14 cellular contexts compared by ENCODE assay signal in genomic region chr2:80525152-80525551, GRCh38.
DNase-seq lines count a peak whose midpoint lies in the region; ATAC-seq, FAIRE-seq and TF ChIP-seq lines count a peak whose summit lies in the region.
"Had no signal": no experiment of that assay in that cellular context is flagged by ENCODE, and none has a peak within 500 bp of the region (broad histone marks: within the 10 kb centered on the region; RNA-seq: fewer than 3 reads in every experiment).

No MANE protein-coding gene starts in this region.

- no peaks in the 10 kb centered on the region for H3K9me3 ChIP-seq in kidney (ENCODE audit: control insufficient read depth in 1 of 2, low read length in 2 of 2)
- H3K9me3 ChIP-seq: A549, heart left ventricle had no signal

- H3K4me3 ChIP-seq in GM12865 (ENCODE audit: low read depth, low read length) (no peak overlapping the region), mesendoderm (ENCODE audit: low read length) (no peak overlapping the region), kidney (ENCODE audit: low read length in 2 of 2) (no peak overlapping the region)
- H3K4me3 ChIP-seq: A549, heart left ventricle, SK-N-MC had no signal

- H2BK15ac ChIP-seq in mesendoderm (replicated peaks; ENCODE audit: low read depth) = no peak overlapping the region

- no peak for FAIRE-seq in kidney (lab: Jason Lieb, UNC)
- FAIRE-seq: A549 had no signal

- H3K79me2 ChIP-seq in mesendoderm (ENCODE audit: control insufficient read depth, insufficient read depth, low read length) = no peaks in the 10 kb centered on the region

- no peak overlapping the region for H2BK5ac ChIP-seq in mesendoderm (ENCODE audit: low read length)

- no peak for TF ChIP-seq CTCF in GM12865 (IDR thresholded peaks at IDR 0.05; ENCODE audit: insufficient read depth, low read depth, low read length, missing control alignments)
- TF ChIP-seq CTCF in kidney (IDR thresholded peaks at IDR 0.05; ENCODE audit: borderline replicate concordance, extremely low read depth, insufficient read depth) = no peak

- no peak overlapping the region for H2AK5ac ChIP-seq in mesendoderm (ENCODE audit: low read length)

- intact Hi-C loops in kidney (cut with DNase I) = no loop called here

- DNase-seq in GM12865 (ENCODE audit: low read depth) (peak; percentile 87), mesendoderm (no peak), kidney (no peak), T-helper 2 cell (no peak), HEK293T (ENCODE audit: extremely low spot score) (no peak)
- DNase-seq: activated gamma-delta T cell, heart left ventricle, kidney glomerular epithelial cell had no signal

- WGBS in mesendoderm (ENCODE audit: extremely low coverage, insufficient coverage, low lambda C conversion rate) = no CpG with 5 or more reads among the region's 2 CpGs

- H3K18ac ChIP-seq in mesendoderm (ENCODE audit: low read length) = no peak overlapping the region

- H4K8ac ChIP-seq in mesendoderm (ENCODE audit: low read depth, low read length) = no peak overlapping the region

- CTCF ChIA-PET in HEK293T (lab: Yijun Ruan, JAX) = no interaction called here

- H3K56ac ChIP-seq in mesendoderm (ENCODE audit: low read length) = no peak overlapping the region

- H3K4me1 ChIP-seq in mesendoderm (ENCODE audit: control insufficient read depth, low read depth, low read length) = no peaks in the 10 kb centered on the region
- no peaks in the 10 kb centered on the region for H3K4me1 ChIP-seq in kidney (ENCODE audit: control insufficient read depth in 1 of 2, insufficient read depth in 1 of 2, low read depth in 1 of 2, low read length in 2 of 2)
- H3K4me1 ChIP-seq: A549, heart left ventricle had no signal

- H4K5ac ChIP-seq in mesendoderm (ENCODE audit: low read length) = no peak overlapping the region

- no peaks in the 10 kb centered on the region for H3K27me3 ChIP-seq in mesendoderm (ENCODE audit: insufficient read depth, low read length, poor library complexity)
- H3K27me3 ChIP-seq: heart left ventricle had no signal

- H3K4me2 ChIP-seq in mesendoderm (ENCODE audit: low read length) = no peak overlapping the region
- H3K4me2 ChIP-seq: A549 had no signal

- H3K79me1 ChIP-seq in mesendoderm (ENCODE audit: low read length) = no peaks in the 10 kb centered on the region

- no peak overlapping the region for H3K9ac ChIP-seq in mesendoderm (ENCODE audit: low read length)
- no peak overlapping the region for H3K9ac ChIP-seq in kidney (ENCODE audit: low read length in 2 of 2)

- H3K36me3 ChIP-seq in mesendoderm (ENCODE audit: control insufficient read depth, insufficient read depth, low read length) = no peaks in the 10 kb centered on the region
- H3K36me3 ChIP-seq in kidney (ENCODE audit: control insufficient read depth in 1 of 2, insufficient read depth in 2 of 2, low read length in 2 of 2) = no peaks in the 10 kb centered on the region
- H3K36me3 ChIP-seq: heart left ventricle had no signal

- no peak overlapping the region for H3K23ac ChIP-seq in mesendoderm (ENCODE audit: low read length)

- H3K27ac ChIP-seq in mesendoderm (ENCODE audit: low read depth, low read length) = no peak overlapping the region
- no peak overlapping the region for H3K27ac ChIP-seq in kidney (ENCODE audit: low read depth in 2 of 2, low read length in 2 of 2)
- H3K27ac ChIP-seq: A549, heart left ventricle, SK-N-MC had no signal

- peak; percentile 66 for ATAC-seq in GM19035 (IDR thresholded peaks at IDR 0.05; ENCODE audit: unreplicated experiment)
- peak; percentile 68 for ATAC-seq in GM21825 (IDR thresholded peaks at IDR 0.05; ENCODE audit: unreplicated experiment)
- ATAC-seq in HG03196 (IDR thresholded peaks at IDR 0.05; ENCODE audit: unreplicated experiment) = peak; percentile 76
- ATAC-seq: A549, esophagus mucosa, heart left ventricle had no signal

- H3K4ac ChIP-seq in mesendoderm (ENCODE audit: low read depth, low read length) = no peak overlapping the region

- H2BK120ac ChIP-seq in mesendoderm (ENCODE audit: low read depth, low read length) = no peak overlapping the region

- POLR2A ChIA-PET in HEK293T (lab: Yijun Ruan, JAX) = no interaction called here

TF ChIP-seq in HEK293T, 16 proteins besides CTCF, POLR2A, EP300 and RAD21:
- TF ChIP-seq PKNOX1 (IDR thresholded peaks at IDR 0.05) (no peak), SUZ12 (IDR thresholded peaks at IDR 0.05) (no peak)
